Comparison of ENCODE assay signal across 1 cellular context in the genomic region with DNA sequence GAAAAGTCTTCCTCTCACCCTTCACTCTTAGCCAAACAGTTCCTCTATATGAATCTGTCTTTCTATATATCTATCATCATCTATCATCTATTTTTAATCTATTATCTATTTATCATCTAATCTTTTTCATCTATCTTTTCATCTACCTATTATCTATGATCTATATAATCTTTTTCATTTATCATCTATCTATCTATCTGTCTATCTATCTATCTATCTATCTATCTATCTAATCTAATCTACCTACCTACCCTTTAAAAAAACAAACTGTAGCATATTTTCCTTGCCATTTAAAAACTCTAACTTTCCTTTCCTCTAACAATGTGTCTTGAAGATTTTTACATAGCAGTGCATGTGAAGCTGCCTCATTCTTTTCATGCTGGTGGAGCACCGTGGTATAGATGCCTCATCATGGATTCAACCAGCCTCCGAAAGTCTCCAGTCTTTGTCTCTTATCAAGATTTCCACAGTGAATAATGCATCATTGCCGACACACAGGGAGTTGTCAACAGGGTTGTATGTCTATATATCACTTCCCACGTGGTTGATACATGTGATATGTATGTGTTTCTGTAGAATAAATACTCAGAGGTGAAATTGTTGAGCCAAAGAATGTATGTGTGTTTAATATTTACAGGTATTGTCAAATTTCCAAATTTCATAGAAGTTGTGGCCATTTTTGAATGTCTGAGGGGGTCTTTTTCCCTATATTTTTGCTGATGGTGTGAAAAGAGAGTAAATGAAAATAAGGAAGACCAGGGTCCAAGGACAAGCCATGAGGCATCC.
TF ChIP-seq lines count a peak whose summit lies in the region.

No MANE protein-coding gene starts in this region.

TF ChIP-seq in K562, 482 proteins besides CTCF, POLR2A, EP300 and RAD21 (continues in another document):
- 0 out of 2 replicates have a peak, but pooled peaks have one; percentile 29 for TF ChIP-seq EP400 (IDR thresholded peaks at IDR 0.05)
- no peak for TF ChIP-seq SNIP1 (IDR thresholded peaks at IDR 0.05; ENCODE audit: low read depth)
- TF ChIP-seq ZNF583 (CRISPR knock-in tag; IDR thresholded peaks at IDR 0.05), result no peak
- no peak for TF ChIP-seq PYGO2 (tag; IDR thresholded peaks at IDR 0.05)
- no peak for TF ChIP-seq CC2D1A (IDR thresholded peaks at IDR 0.05)
- TF ChIP-seq STAT6 (CRISPR knock-in tag; IDR thresholded peaks at IDR 0.05), result no peak
- TF ChIP-seq HDAC2 (IDR thresholded peaks at IDR 0.05), result 0 out of 2 replicates have a peak, but pooled peaks have one; percentile 32
- TF ChIP-seq ZBTB2 (IDR thresholded peaks at IDR 0.05), result peak; percentile 91
- TF ChIP-seq ZBTB7A (IDR thresholded peaks at IDR 0.05; ENCODE audit: borderline replicate concordance, control insufficient read depth, low read depth, low read length), result no peak
- peak; percentile 95 for TF ChIP-seq MTA1 (IDR thresholded peaks at IDR 0.05; ENCODE audit: borderline replicate concordance)
- TF ChIP-seq ZNF316 (IDR thresholded peaks at IDR 0.05), result peak; percentile 69
- TF ChIP-seq MLLT1 (IDR thresholded peaks at IDR 0.05), result 0 out of 4 replicates have a peak, but pooled peaks of 1 of the 2 experiments have one; percentile 19
- no peak for TF ChIP-seq ZNF778 (CRISPR knock-in tag; IDR thresholded peaks at IDR 0.05)
- TF ChIP-seq ZNF184 (CRISPR knock-in tag; IDR thresholded peaks at IDR 0.05), result no peak
- no peak for TF ChIP-seq YY1 (IDR thresholded peaks at IDR 0.05; ENCODE audit: borderline replicate concordance in 1 of 3, control insufficient read depth in 1 of 3, extremely low read depth in 1 of 3, insufficient read depth in 3 of 3, insufficient read length in 1 of 3, insufficient replicate concordance in 2 of 3, low read depth in 1 of 3, low read length in 2 of 3)
- TF ChIP-seq, protein P1, sequence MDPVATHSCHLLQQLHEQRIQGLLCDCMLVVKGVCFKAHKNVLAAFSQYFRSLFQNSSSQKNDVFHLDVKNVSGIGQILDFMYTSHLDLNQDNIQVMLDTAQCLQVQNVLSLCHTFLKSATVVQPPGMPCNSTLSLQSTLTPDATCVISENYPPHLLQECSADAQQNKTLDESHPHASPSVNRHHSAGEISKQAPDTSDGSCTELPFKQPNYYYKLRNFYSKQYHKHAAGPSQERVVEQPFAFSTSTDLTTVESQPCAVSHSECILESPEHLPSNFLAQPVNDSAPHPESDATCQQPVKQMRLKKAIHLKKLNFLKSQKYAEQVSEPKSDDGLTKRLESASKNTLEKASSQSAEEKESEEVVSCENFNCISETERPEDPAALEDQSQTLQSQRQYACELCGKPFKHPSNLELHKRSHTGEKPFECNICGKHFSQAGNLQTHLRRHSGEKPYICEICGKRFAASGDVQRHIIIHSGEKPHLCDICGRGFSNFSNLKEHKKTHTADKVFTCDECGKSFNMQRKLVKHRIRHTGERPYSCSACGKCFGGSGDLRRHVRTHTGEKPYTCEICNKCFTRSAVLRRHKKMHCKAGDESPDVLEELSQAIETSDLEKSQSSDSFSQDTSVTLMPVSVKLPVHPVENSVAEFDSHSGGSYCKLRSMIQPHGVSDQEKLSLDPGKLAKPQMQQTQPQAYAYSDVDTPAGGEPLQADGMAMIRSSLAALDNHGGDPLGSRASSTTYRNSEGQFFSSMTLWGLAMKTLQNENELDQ (CRISPR knock-in tag; IDR thresholded peaks at IDR 0.05; ENCODE audit: borderline replicate concordance), result no peak
- TF ChIP-seq RAD51 (IDR thresholded peaks at IDR 0.05; ENCODE audit: borderline replicate concordance, low read depth), result 0 out of 2 replicates have a peak, but pooled peaks have one; percentile 21
- TF ChIP-seq SRF (CRISPR knock-in tag; IDR thresholded peaks at IDR 0.05), result no peak
- TF ChIP-seq DPF2 (IDR thresholded peaks at IDR 0.05), result 0 out of 2 replicates have a peak, but pooled peaks have one; percentile 41
- TF ChIP-seq PML (IDR thresholded peaks at IDR 0.05; ENCODE audit: low read length), result no peak
- no peak for TF ChIP-seq LCOR (CRISPR knock-in tag; IDR thresholded peaks at IDR 0.05)
- TF ChIP-seq CBFA2T3 (IDR thresholded peaks at IDR 0.05), result no peak
- TF ChIP-seq TCF7 (IDR thresholded peaks at IDR 0.05; ENCODE audit: borderline replicate concordance), result no peak
- no peak for TF ChIP-seq ZNF140 (CRISPR knock-in tag; IDR thresholded peaks at IDR 0.05)
- no peak for TF ChIP-seq MAFK (IDR thresholded peaks at IDR 0.05; ENCODE audit: low read length)
- TF ChIP-seq, protein P2, sequence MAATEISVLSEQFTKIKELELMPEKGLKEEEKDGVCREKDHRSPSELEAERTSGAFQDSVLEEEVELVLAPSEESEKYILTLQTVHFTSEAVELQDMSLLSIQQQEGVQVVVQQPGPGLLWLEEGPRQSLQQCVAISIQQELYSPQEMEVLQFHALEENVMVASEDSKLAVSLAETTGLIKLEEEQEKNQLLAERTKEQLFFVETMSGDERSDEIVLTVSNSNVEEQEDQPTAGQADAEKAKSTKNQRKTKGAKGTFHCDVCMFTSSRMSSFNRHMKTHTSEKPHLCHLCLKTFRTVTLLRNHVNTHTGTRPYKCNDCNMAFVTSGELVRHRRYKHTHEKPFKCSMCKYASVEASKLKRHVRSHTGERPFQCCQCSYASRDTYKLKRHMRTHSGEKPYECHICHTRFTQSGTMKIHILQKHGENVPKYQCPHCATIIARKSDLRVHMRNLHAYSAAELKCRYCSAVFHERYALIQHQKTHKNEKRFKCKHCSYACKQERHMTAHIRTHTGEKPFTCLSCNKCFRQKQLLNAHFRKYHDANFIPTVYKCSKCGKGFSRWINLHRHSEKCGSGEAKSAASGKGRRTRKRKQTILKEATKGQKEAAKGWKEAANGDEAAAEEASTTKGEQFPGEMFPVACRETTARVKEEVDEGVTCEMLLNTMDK (IDR thresholded peaks at IDR 0.05; ENCODE audit: borderline replicate concordance, insufficient read depth, low read depth, low read length, poor library complexity, severe bottlenecking), result no peak
- TF ChIP-seq, protein P3, sequence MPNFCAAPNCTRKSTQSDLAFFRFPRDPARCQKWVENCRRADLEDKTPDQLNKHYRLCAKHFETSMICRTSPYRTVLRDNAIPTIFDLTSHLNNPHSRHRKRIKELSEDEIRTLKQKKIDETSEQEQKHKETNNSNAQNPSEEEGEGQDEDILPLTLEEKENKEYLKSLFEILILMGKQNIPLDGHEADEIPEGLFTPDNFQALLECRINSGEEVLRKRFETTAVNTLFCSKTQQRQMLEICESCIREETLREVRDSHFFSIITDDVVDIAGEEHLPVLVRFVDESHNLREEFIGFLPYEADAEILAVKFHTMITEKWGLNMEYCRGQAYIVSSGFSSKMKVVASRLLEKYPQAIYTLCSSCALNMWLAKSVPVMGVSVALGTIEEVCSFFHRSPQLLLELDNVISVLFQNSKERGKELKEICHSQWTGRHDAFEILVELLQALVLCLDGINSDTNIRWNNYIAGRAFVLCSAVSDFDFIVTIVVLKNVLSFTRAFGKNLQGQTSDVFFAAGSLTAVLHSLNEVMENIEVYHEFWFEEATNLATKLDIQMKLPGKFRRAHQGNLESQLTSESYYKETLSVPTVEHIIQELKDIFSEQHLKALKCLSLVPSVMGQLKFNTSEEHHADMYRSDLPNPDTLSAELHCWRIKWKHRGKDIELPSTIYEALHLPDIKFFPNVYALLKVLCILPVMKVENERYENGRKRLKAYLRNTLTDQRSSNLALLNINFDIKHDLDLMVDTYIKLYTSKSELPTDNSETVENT (CRISPR knock-in tag; IDR thresholded peaks at IDR 0.05), result no peak
- no peak for TF ChIP-seq E2F6 (IDR thresholded peaks at IDR 0.05; ENCODE audit: borderline replicate concordance in 1 of 2, extremely low read depth in 1 of 2, insufficient read depth in 1 of 2, insufficient read length in 1 of 2, low read depth in 1 of 2, low read length in 1 of 2, poor library complexity in 1 of 2, severe bottlenecking in 1 of 2)
- TF ChIP-seq PREB (CRISPR knock-in tag; IDR thresholded peaks at IDR 0.05), result no peak
- TF ChIP-seq, protein P4, sequence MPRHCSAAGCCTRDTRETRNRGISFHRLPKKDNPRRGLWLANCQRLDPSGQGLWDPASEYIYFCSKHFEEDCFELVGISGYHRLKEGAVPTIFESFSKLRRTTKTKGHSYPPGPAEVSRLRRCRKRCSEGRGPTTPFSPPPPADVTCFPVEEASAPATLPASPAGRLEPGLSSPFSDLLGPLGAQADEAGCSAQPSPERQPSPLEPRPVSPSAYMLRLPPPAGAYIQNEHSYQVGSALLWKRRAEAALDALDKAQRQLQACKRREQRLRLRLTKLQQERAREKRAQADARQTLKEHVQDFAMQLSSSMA (CRISPR knock-in tag; IDR thresholded peaks at IDR 0.05), result no peak
- TF ChIP-seq FOSL1 (tag; conservative IDR thresholded peaks at IDR 0.05), result peak; percentile 57
- no peak for TF ChIP-seq ZNF586 (CRISPR knock-in tag; conservative IDR thresholded peaks at IDR 0.05)
- no peak for TF ChIP-seq ZNF121 (CRISPR knock-in tag; conservative IDR thresholded peaks at IDR 0.05)
- peak; percentile 95 for TF ChIP-seq MEIS2 (IDR thresholded peaks at IDR 0.05; ENCODE audit: partially characterized antibody)
- TF ChIP-seq HMGXB4 (CRISPR knock-in tag; IDR thresholded peaks at IDR 0.05), result no peak
- TF ChIP-seq BRD4 (IDR thresholded peaks at IDR 0.05), result no peak
- TF ChIP-seq KLF13 (tag; IDR thresholded peaks at IDR 0.05; ENCODE audit: borderline replicate concordance, low read depth), result peak; percentile 17; the same call in 1 of the 2 replicates
- TF ChIP-seq CBX1 (IDR thresholded peaks at IDR 0.05; ENCODE audit: low read depth), result no peak
- no peak for TF ChIP-seq TBL1XR1 (IDR thresholded peaks at IDR 0.05; ENCODE audit: low read length in 2 of 2)
- no peak for TF ChIP-seq ZFP36 (IDR thresholded peaks at IDR 0.05; ENCODE audit: low read depth, low read length, partially characterized antibody)
